1 cellular context compared by ENCODE assay signal in the genomic region with DNA sequence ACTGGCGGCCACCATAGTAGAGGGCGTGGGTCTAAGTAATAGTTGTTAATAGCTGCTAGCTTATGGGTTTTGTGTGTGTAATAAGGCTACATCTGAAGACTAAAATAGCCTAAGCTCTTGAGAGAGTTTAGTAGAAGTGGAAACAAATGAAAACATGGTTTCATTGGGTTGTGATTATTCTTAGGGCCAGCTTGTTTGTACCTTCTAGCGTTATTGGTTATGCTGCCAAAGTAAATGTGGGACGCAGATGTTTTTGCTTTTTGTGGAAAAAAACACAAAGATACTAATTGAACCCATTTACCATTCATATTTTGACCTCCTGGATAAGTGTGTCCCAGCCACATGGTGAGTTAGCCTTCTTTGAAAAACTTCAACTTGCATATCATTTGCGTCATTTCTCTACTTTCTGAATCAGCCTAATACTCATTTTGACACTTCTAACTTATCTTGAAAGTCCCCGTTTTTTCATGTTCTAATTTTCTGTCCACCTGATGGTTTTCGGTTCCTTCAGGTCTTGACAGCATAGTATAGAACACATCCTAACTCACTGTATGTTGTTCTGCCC.
TF ChIP-seq lines count a peak whose summit lies in the region.

No MANE protein-coding gene starts in this region.

TF ChIP-seq in GM12878, 131 proteins besides CTCF, POLR2A, EP300 and RAD21 (continued from another document and continues in another):
- TF ChIP-seq, protein P1, sequence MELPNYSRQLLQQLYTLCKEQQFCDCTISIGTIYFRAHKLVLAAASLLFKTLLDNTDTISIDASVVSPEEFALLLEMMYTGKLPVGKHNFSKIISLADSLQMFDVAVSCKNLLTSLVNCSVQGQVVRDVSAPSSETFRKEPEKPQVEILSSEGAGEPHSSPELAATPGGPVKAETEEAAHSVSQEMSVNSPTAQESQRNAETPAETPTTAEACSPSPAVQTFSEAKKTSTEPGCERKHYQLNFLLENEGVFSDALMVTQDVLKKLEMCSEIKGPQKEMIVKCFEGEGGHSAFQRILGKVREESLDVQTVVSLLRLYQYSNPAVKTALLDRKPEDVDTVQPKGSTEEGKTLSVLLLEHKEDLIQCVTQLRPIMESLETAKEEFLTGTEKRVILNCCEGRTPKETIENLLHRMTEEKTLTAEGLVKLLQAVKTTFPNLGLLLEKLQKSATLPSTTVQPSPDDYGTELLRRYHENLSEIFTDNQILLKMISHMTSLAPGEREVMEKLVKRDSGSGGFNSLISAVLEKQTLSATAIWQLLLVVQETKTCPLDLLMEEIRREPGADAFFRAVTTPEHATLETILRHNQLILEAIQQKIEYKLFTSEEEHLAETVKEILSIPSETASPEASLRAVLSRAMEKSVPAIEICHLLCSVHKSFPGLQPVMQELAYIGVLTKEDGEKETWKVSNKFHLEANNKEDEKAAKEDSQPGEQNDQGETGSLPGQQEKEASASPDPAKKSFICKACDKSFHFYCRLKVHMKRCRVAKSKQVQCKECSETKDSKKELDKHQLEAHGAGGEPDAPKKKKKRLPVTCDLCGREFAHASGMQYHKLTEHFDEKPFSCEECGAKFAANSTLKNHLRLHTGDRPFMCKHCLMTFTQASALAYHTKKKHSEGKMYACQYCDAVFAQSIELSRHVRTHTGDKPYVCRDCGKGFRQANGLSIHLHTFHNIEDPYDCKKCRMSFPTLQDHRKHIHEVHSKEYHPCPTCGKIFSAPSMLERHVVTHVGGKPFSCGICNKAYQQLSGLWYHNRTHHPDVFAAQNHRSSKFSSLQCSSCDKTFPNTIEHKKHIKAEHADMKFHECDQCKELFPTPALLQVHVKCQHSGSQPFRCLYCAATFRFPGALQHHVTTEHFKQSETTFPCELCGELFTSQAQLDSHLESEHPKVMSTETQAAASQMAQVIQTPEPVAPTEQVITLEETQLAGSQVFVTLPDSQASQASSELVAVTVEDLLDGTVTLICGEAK (IDR thresholded peaks at IDR 0.05; ENCODE audit: borderline replicate concordance) = no peak
- TF ChIP-seq RUNX3 (IDR thresholded peaks at IDR 0.05; ENCODE audit: low read length) (peak; percentile 85), YY1 (IDR thresholded peaks at IDR 0.05; ENCODE audit: low read depth, low read length) (0 out of 2 replicates have a peak, but pooled peaks have one; percentile 4), RELA (IDR thresholded peaks at IDR 0.05; ENCODE audit: borderline replicate concordance, partially characterized antibody) (no peak), BACH1 (IDR thresholded peaks at IDR 0.05; ENCODE audit: borderline replicate concordance) (peak; percentile 62; the same call in 1 of the 2 replicates), IKZF1 (conservative IDR thresholded peaks at IDR 0.05) (peak; percentile 76), ZSCAN29 (IDR thresholded peaks at IDR 0.05) (no peak), STAT1 (conservative IDR thresholded peaks at IDR 0.05) (no peak), STAT3 (IDR thresholded peaks at IDR 0.05; ENCODE audit: low read depth, low read length) (0 out of 2 replicates have a peak, but pooled peaks have one; percentile 30), NRF1 (conservative IDR thresholded peaks at IDR 0.05; ENCODE audit: low read depth, low read length) (no peak), SP1 (IDR thresholded peaks at IDR 0.05; ENCODE audit: low read depth, low read length) (peak; percentile 4), LARP7 (IDR thresholded peaks at IDR 0.05) (no peak), ASH2L (IDR thresholded peaks at IDR 0.05; ENCODE audit: borderline replicate concordance, low read depth) (peak; percentile 87; the same call in 1 of the 2 replicates), RAD51 (IDR thresholded peaks at IDR 0.05) (peak; percentile 39; the same call in 1 of the 2 replicates), POU2F2 (IDR thresholded peaks at IDR 0.05; ENCODE audit: borderline replicate concordance, low read depth, low read length) (peak; percentile 71; the same call in 1 of the 3 replicates), PAX5 (IDR thresholded peaks at IDR 0.05; ENCODE audit: borderline replicate concordance, low read depth, low read length) (peak; percentile 87), GATAD2B (conservative IDR thresholded peaks at IDR 0.05; ENCODE audit: low read depth) (peak; percentile 47; the same call in 1 of the 2 replicates), ZBED1 (IDR thresholded peaks at IDR 0.05; ENCODE audit: borderline replicate concordance) (peak; percentile 62; the same call in 1 of the 2 replicates), FOXM1 (IDR thresholded peaks at IDR 0.05; ENCODE audit: low read depth, low read length) (peak; percentile 90), NR2C1 (IDR thresholded peaks at IDR 0.05) (no peak), YBX1 (IDR thresholded peaks at IDR 0.05) (no peak), SIX5 (IDR thresholded peaks at IDR 0.05; ENCODE audit: low read depth, low read length, severe bottlenecking) (no peak), NR2F1 (conservative IDR thresholded peaks at IDR 0.05) (peak; percentile 74), SMAD1 (IDR thresholded peaks at IDR 0.05; ENCODE audit: low read depth, partially characterized antibody) (no peak), CBX3 (IDR thresholded peaks at IDR 0.05; ENCODE audit: borderline replicate concordance, low read depth) (no peak), ZNF384 (IDR thresholded peaks at IDR 0.05; ENCODE audit: borderline replicate concordance, low read depth, low read length) (peak; percentile 43; the same call in 1 of the 2 replicates), TCF3 (IDR thresholded peaks at IDR 0.05; ENCODE audit: borderline replicate concordance, insufficient read depth, low read depth, low read length) (0 out of 2 replicates have a peak, but pooled peaks have one; percentile 48), EED (IDR thresholded peaks at IDR 0.05; ENCODE audit: low read depth) (peak; percentile 45; the same call in 1 of the 2 replicates), RBBP5 (conservative IDR thresholded peaks at IDR 0.05) (no peak), RB1 (IDR thresholded peaks at IDR 0.05; ENCODE audit: borderline replicate concordance) (no peak), ESRRA (IDR thresholded peaks at IDR 0.05; ENCODE audit: low read length) (no peak), BCL11A (IDR thresholded peaks at IDR 0.05; ENCODE audit: low read depth, low read length) (peak; percentile 93), BHLHE40 (IDR thresholded peaks at IDR 0.05; ENCODE audit: borderline replicate concordance in 1 of 2, low read depth in 2 of 2, low read length in 1 of 2) (peak; percentile 46 to 53; a peak in 2 of 4 replicates)
- TF ChIP-seq, protein P2, sequence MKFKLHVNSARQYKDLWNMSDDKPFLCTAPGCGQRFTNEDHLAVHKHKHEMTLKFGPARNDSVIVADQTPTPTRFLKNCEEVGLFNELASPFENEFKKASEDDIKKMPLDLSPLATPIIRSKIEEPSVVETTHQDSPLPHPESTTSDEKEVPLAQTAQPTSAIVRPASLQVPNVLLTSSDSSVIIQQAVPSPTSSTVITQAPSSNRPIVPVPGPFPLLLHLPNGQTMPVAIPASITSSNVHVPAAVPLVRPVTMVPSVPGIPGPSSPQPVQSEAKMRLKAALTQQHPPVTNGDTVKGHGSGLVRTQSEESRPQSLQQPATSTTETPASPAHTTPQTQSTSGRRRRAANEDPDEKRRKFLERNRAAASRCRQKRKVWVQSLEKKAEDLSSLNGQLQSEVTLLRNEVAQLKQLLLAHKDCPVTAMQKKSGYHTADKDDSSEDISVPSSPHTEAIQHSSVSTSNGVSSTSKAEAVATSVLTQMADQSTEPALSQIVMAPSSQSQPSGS (IDR thresholded peaks at IDR 0.05; ENCODE audit: low read length) = peak; percentile 89
- TF ChIP-seq, protein P3, sequence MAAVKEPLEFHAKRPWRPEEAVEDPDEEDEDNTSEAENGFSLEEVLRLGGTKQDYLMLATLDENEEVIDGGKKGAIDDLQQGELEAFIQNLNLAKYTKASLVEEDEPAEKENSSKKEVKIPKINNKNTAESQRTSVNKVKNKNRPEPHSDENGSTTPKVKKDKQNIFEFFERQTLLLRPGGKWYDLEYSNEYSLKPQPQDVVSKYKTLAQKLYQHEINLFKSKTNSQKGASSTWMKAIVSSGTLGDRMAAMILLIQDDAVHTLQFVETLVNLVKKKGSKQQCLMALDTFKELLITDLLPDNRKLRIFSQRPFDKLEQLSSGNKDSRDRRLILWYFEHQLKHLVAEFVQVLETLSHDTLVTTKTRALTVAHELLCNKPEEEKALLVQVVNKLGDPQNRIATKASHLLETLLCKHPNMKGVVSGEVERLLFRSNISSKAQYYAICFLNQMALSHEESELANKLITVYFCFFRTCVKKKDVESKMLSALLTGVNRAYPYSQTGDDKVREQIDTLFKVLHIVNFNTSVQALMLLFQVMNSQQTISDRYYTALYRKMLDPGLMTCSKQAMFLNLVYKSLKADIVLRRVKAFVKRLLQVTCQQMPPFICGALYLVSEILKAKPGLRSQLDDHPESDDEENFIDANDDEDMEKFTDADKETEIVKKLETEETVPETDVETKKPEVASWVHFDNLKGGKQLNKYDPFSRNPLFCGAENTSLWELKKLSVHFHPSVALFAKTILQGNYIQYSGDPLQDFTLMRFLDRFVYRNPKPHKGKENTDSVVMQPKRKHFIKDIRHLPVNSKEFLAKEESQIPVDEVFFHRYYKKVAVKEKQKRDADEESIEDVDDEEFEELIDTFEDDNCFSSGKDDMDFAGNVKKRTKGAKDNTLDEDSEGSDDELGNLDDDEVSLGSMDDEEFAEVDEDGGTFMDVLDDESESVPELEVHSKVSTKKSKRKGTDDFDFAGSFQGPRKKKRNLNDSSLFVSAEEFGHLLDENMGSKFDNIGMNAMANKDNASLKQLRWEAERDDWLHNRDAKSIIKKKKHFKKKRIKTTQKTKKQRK (IDR thresholded peaks at IDR 0.05; ENCODE audit: low read depth, low read length) = no peak
- TF ChIP-seq, protein P4, sequence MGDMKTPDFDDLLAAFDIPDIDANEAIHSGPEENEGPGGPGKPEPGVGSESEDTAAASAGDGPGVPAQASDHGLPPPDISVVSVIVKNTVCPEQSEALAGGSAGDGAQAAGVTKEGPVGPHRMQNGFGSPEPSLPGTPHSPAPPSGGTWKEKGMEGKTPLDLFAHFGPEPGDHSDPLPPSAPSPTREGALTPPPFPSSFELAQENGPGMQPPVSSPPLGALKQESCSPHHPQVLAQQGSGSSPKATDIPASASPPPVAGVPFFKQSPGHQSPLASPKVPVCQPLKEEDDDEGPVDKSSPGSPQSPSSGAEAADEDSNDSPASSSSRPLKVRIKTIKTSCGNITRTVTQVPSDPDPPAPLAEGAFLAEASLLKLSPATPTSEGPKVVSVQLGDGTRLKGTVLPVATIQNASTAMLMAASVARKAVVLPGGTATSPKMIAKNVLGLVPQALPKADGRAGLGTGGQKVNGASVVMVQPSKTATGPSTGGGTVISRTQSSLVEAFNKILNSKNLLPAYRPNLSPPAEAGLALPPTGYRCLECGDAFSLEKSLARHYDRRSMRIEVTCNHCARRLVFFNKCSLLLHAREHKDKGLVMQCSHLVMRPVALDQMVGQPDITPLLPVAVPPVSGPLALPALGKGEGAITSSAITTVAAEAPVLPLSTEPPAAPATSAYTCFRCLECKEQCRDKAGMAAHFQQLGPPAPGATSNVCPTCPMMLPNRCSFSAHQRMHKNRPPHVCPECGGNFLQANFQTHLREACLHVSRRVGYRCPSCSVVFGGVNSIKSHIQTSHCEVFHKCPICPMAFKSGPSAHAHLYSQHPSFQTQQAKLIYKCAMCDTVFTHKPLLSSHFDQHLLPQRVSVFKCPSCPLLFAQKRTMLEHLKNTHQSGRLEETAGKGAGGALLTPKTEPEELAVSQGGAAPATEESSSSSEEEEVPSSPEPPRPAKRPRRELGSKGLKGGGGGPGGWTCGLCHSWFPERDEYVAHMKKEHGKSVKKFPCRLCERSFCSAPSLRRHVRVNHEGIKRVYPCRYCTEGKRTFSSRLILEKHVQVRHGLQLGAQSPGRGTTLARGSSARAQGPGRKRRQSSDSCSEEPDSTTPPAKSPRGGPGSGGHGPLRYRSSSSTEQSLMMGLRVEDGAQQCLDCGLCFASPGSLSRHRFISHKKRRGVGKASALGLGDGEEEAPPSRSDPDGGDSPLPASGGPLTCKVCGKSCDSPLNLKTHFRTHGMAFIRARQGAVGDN (IDR thresholded peaks at IDR 0.05) = no peak
- TF ChIP-seq, protein P5, sequence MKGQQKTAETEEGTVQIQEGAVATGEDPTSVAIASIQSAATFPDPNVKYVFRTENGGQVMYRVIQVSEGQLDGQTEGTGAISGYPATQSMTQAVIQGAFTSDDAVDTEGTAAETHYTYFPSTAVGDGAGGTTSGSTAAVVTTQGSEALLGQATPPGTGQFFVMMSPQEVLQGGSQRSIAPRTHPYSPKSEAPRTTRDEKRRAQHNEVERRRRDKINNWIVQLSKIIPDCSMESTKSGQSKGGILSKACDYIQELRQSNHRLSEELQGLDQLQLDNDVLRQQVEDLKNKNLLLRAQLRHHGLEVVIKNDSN (IDR thresholded peaks at IDR 0.05; ENCODE audit: borderline replicate concordance, extremely low read length, insufficient read depth, low read depth, low read length) = no peak
- TF ChIP-seq, protein P6, sequence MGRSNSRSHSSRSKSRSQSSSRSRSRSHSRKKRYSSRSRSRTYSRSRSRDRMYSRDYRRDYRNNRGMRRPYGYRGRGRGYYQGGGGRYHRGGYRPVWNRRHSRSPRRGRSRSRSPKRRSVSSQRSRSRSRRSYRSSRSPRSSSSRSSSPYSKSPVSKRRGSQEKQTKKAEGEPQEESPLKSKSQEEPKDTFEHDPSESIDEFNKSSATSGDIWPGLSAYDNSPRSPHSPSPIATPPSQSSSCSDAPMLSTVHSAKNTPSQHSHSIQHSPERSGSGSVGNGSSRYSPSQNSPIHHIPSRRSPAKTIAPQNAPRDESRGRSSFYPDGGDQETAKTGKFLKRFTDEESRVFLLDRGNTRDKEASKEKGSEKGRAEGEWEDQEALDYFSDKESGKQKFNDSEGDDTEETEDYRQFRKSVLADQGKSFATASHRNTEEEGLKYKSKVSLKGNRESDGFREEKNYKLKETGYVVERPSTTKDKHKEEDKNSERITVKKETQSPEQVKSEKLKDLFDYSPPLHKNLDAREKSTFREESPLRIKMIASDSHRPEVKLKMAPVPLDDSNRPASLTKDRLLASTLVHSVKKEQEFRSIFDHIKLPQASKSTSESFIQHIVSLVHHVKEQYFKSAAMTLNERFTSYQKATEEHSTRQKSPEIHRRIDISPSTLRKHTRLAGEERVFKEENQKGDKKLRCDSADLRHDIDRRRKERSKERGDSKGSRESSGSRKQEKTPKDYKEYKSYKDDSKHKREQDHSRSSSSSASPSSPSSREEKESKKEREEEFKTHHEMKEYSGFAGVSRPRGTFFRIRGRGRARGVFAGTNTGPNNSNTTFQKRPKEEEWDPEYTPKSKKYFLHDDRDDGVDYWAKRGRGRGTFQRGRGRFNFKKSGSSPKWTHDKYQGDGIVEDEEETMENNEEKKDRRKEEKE (IDR thresholded peaks at IDR 0.05) = no peak
- TF ChIP-seq, protein P7, sequence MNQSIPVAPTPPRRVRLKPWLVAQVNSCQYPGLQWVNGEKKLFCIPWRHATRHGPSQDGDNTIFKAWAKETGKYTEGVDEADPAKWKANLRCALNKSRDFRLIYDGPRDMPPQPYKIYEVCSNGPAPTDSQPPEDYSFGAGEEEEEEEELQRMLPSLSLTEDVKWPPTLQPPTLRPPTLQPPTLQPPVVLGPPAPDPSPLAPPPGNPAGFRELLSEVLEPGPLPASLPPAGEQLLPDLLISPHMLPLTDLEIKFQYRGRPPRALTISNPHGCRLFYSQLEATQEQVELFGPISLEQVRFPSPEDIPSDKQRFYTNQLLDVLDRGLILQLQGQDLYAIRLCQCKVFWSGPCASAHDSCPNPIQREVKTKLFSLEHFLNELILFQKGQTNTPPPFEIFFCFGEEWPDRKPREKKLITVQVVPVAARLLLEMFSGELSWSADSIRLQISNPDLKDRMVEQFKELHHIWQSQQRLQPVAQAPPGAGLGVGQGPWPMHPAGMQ (IDR thresholded peaks at IDR 0.05; ENCODE audit: borderline replicate concordance) = no peak
